20 cellular contexts compared by ENCODE assay signal in genomic region chr14:69720912-69721311, GRCh38. TPM values are rescaled to one million over a fixed set of nuclear protein-coding genes. Genes with fewer than 3 reads are reported as not detected.
DNase-seq lines count a peak whose midpoint lies in the region; ATAC-seq, FAIRE-seq and TF ChIP-seq lines count a peak whose summit lies in the region.
"Had no signal": no experiment of that assay in that cellular context is flagged by ENCODE, and none has a peak within 500 bp of the region (broad histone marks: within the 10 kb centered on the region; RNA-seq: fewer than 3 reads in every experiment).

No MANE protein-coding gene starts in this region.

- H2AFZ ChIP-seq in HepG2 (ENCODE audit: low read length), result no peak overlapping the region
- H2AFZ ChIP-seq in K562 (ENCODE audit: low read depth, low read length), result 0 out of 2 replicates have a peak overlapping the region, but pooled peaks have one; percentile 50

- ATAC-seq in HepG2 (peak; percentile 43; the same call in 2 of the 3 replicates), right lobe of liver (no peak), K562 (peak; percentile 56; the same call in 2 of the 3 replicates), lower lobe of right lung (no peak)
- ATAC-seq: A549, HCT116, Right ventricle myocardium inferior had no signal

- H3K4me2 ChIP-seq in HepG2 (ENCODE audit: low read depth, low read length), result no peak overlapping the region
- no peak overlapping the region for H3K4me2 ChIP-seq in K562 (ENCODE audit: insufficient read depth, low read length)
- H3K4me2 ChIP-seq: A549 had no signal

- intact Hi-C loops in HepG2 (cut with micrococcal nuclease; ENCODE audit: unreplicated experiment), result loop anchor here (5.0 kb wide), 1 partner anchor 74 kb away; no protein-coding TSS in a partner anchor
- intact Hi-C loops in right lobe of liver (cut with DNase I), result loop anchor here in 1 of 2 donors (10.0 kb wide), 1 partner anchor 136 kb away; no protein-coding TSS in a partner anchor
- intact Hi-C loops in K562 (cut with micrococcal nuclease), result no loop called here
- intact Hi-C loops in lower lobe of right lung (cut with DNase I), result no loop called here

- FAIRE-seq in HepG2 (lab: Jason Lieb, UNC), result no peak
- no peak for FAIRE-seq in K562 (lab: Jason Lieb, UNC)
- no peak for FAIRE-seq in H54 (lab: Jason Lieb, UNC)
- FAIRE-seq: A549, GM19239 had no signal

- 9% methylated on average over 4 of the region's 4 CpGs for WGBS in HepG2 (ENCODE audit: low lambda C conversion rate)
- 66% methylated on average over 3 of the region's 4 CpGs for WGBS in right lobe of liver (ENCODE audit: insufficient coverage, low coverage, low lambda C conversion rate, missing lambda C conversion rate)
- WGBS in K562 (ENCODE audit: insufficient coverage, low coverage, missing lambda C conversion rate), result 32% methylated on average over 4 of the region's 4 CpGs

- DNase-seq in HepG2 (ENCODE audit: low spot score) (no peak), right lobe of liver (no peak), K562 (ENCODE audit: extremely low read depth in 1 of 4, low spot score in 3 of 4) (no peak), lower lobe of right lung (no peak), superior temporal gyrus (ENCODE audit: extremely low spot score) (no peak), H54 (ENCODE audit: insufficient read length, low spot score) (no peak)
- no peak for DNase-seq in activated CD4-positive, alpha-beta T cell treated with anti-CD3 and anti-CD28 coated beads, Interleukin-2, amount 50 U/mL, for 1 hour
- DNase-seq: EL, GOT3, MV-4-11, NCI-H1105 treated with DMSO at 0.1 percent for 48 hours, NCI-H2081, NCI-H2171, NCI-H345, NCI-H524 treated with DMSO at 0.1 percent for 48 hours had no signal

- H3K36me3 ChIP-seq in HepG2 (replicated peaks in 1 of 2; ENCODE audit: control insufficient read depth in 1 of 2, insufficient read depth in 2 of 2, low read length in 2 of 2) (no peaks in the 10 kb centered on the region), right lobe of liver (no peaks in the 10 kb centered on the region), K562 (ENCODE audit: control insufficient read depth, insufficient read depth, low read length) (no peaks in the 10 kb centered on the region), lower lobe of right lung (no peaks in the 10 kb centered on the region)

- no TSS peak for BruUV-seq in HepG2 (replicated peaks; lab: Mats Ljungman, UMichigan)
- no TSS peak for BruUV-seq in K562 (replicated peaks; lab: Mats Ljungman, UMichigan)

- H4K20me1 ChIP-seq in HepG2 (ENCODE audit: insufficient read depth, low read length) (no peaks in the 10 kb centered on the region), K562 (replicated peaks; ENCODE audit: control insufficient read depth, insufficient read depth, low read length) (no peaks in the 10 kb centered on the region)

- H3K9ac ChIP-seq in HepG2 (ENCODE audit: insufficient read depth, low read depth, low read length), result no peak overlapping the region
- H3K9ac ChIP-seq in K562 (ENCODE audit: insufficient read depth in 1 of 2, low read depth in 2 of 2, low read length in 2 of 2), result no peak overlapping the region

- H3K9me3 ChIP-seq in HepG2 (ENCODE audit: low read length) (no peaks in the 10 kb centered on the region), right lobe of liver (no peaks in the 10 kb centered on the region), K562 (replicated peaks; ENCODE audit: control insufficient read depth, insufficient read depth, low read depth, low read length) (no peaks in the 10 kb centered on the region), lower lobe of right lung (no peaks in the 10 kb centered on the region)
- H3K9me3 ChIP-seq: A549 had no signal

- no peaks in the 10 kb centered on the region for H3K9me1 ChIP-seq in K562 (ENCODE audit: control insufficient read depth, insufficient read depth, low read length)

- CTCF ChIA-PET in HepG2 (lab: Yijun Ruan, JAX; ENCODE audit: low intra/inter-chr PET ratio, low total read pairs), result no interaction called here
- CTCF ChIA-PET in K562 (lab: Yijun Ruan, JAX; ENCODE audit: low intra/inter-chr PET ratio), result no interaction called here

- peaks cover 31% of the 10 kb centered on the region for H3K4me1 ChIP-seq in HepG2 (ENCODE audit: insufficient read depth, low read length)
- peaks cover 0 to 4% (median 0%) of the 10 kb centered on the region in 4 donors for H3K4me1 ChIP-seq in right lobe of liver
- no peaks in the 10 kb centered on the region; a peak in 1 of 5 replicates for H3K4me1 ChIP-seq in K562 (replicated peaks in 1 of 2; ENCODE audit: control insufficient read depth in 2 of 2, insufficient read depth in 2 of 2, low read length in 2 of 2)
- H3K4me1 ChIP-seq in lower lobe of right lung, result peaks cover 46% of the 10 kb centered on the region
- H3K4me1 ChIP-seq: A549 had no signal

- H3K79me2 ChIP-seq in HepG2 (ENCODE audit: insufficient read depth, low read length) (no peaks in the 10 kb centered on the region), K562 (ENCODE audit: control insufficient read depth, insufficient read depth, low read length) (no peaks in the 10 kb centered on the region)

- H3K27me3 ChIP-seq in HepG2 (ENCODE audit: control insufficient read depth in 1 of 2, insufficient read depth in 2 of 2, low read length in 2 of 2) (peaks cover 0 to 2% of the 10 kb centered on the region in 2 experiments; a peak in 1 of 5 replicates), right lobe of liver (no peaks in the 10 kb centered on the region), K562 (ENCODE audit: control insufficient read depth in 2 of 2, insufficient read depth in 2 of 2, low read length in 2 of 2) (no peaks in the 10 kb centered on the region), lower lobe of right lung (ENCODE audit: low read depth) (no peaks in the 10 kb centered on the region)

- in situ Hi-C loops in HepG2 (cut with HindIII; ENCODE audit: extremely low pct_ligation_motif_present, low pct_unique_long_range_greater_than_20kb), result loop anchor here (10.0 kb wide), 1 partner anchor 136 kb away; no protein-coding TSS in a partner anchor
- in situ Hi-C loops in K562 (cut with MboI), result no loop called here

- TF ChIP-seq POLR2A in HepG2 (IDR thresholded peaks at IDR 0.05; ENCODE audit: insufficient read depth in 1 of 2, low read depth in 2 of 2, low read length in 2 of 2) (no peak), right lobe of liver (IDR thresholded peaks at IDR 0.05) (no peak), K562 (conservative IDR thresholded peaks at IDR 0.05) (no peak), H54 (IDR thresholded peaks at IDR 0.05; ENCODE audit: low read depth, low read length) (no peak)

- POLR2A ChIA-PET in HepG2 (lab: Yijun Ruan, JAX), result no interaction called here
- POLR2A ChIA-PET in K562 (lab: Yijun Ruan, JAX), result interaction anchor here (0.6 to 1.3 kb wide), 4 partner anchors 22 to 182 kb away, joined by 3 read pairs; partner anchors contain the start of gene SRSF5

- H3K4me3 ChIP-seq in HepG2 (replicated peaks in 1 of 3; ENCODE audit: insufficient read depth in 1 of 3, low read depth in 2 of 3, low read length in 3 of 3) (no peak overlapping the region), right lobe of liver (no peak overlapping the region), K562 (no peak overlapping the region), lower lobe of right lung (no peak overlapping the region)
- H3K4me3 ChIP-seq: A549 had no signal

- TF ChIP-seq EP300 in HepG2 (IDR thresholded peaks at IDR 0.05; ENCODE audit: low read depth in 2 of 2, low read length in 2 of 2) (no peak), HepG2 (CRISPR knock-in tag; IDR thresholded peaks at IDR 0.05; ENCODE audit: borderline replicate concordance) (no peak), K562 (IDR thresholded peaks at IDR 0.05; ENCODE audit: low read length) (no peak)

- TF ChIP-seq RAD21 in HepG2 (CRISPR knock-in tag; IDR thresholded peaks at IDR 0.05) (no peak), K562 (CRISPR knock-in tag; conservative IDR thresholded peaks at IDR 0.05 in 1 of 2, IDR thresholded peaks at IDR 0.05 in 1 of 2) (no peak)

- TF ChIP-seq CTCF in HepG2 (CRISPR knock-in tag; IDR thresholded peaks at IDR 0.05) (no peak), right lobe of liver (IDR thresholded peaks at IDR 0.05) (no peak), K562 (IDR thresholded peaks at IDR 0.05 in 2 of 3, conservative IDR thresholded peaks at IDR 0.05 in 1 of 3; ENCODE audit: insufficient read depth in 2 of 3, low read depth in 1 of 3, low read length in 3 of 3) (no peak), lower lobe of right lung (IDR thresholded peaks at IDR 0.05) (no peak)

- H3K27ac ChIP-seq in HepG2 (ENCODE audit: extremely low read length, insufficient read depth, low read length) (no peak overlapping the region), right lobe of liver (no peak overlapping the region), K562 (ENCODE audit: extremely low read depth, low read depth, low read length) (no peak overlapping the region), lower lobe of right lung (peak overlapping the region; percentile 28)
- H3K27ac ChIP-seq: A549, HL-60 had no signal

RNA-seq across cellular contexts. Expression of gene SRSF5, which starts 46.0 kb away (rescaled TPM):
- total RNA-seq in HepG2 (2016; rRNA removed; fragmentation: Illumina TruSeq; extraction: Trizol), result 277 and 333 TPM in 2 replicates
- total RNA-seq in HepG2 (2016; cell fraction: cytosol; rRNA removed; fragmentation: Illumina TruSeq; extraction: Trizol; ENCODE audit: low read depth), result 66.7 and 68.4 TPM in 2 replicates
- total RNA-seq in HepG2 (2016; cell fraction: insoluble cytoplasmic fraction; rRNA removed; fragmentation: Illumina TruSeq; extraction: Trizol), result 277 and 309 TPM in 2 replicates
- 68.2 and 70.5 TPM in 2 replicates for total RNA-seq in HepG2 (2016; cell fraction: membrane; rRNA removed; fragmentation: Illumina TruSeq; extraction: Trizol)
- total RNA-seq in HepG2 (2016; cell fraction: nucleus; rRNA removed; fragmentation: Illumina TruSeq; extraction: Trizol), result 278 and 311 TPM in 2 replicates
- 189 and 218 TPM in 2 replicates for polyA plus RNA-seq in HepG2 (2011; rRNA removed)
- 169 and 242 TPM in 2 replicates for polyA plus RNA-seq in HepG2 (2011; cell fraction: cytosol; rRNA removed)
- 586 and 686 TPM in 2 replicates for polyA plus RNA-seq in HepG2 (2011; cell fraction: nucleus; rRNA removed)
- polyA plus RNA-seq in HepG2 (2012), result 376 and 529 TPM in 2 replicates
- polyA plus RNA-seq in HepG2 (2016; cell fraction: cytosol; fragmentation: Illumina TruSeq; extraction: Trizol; ENCODE audit: low read depth), result 22.7 and 25.6 TPM in 2 replicates
- 415 and 444 TPM in 2 replicates for polyA plus RNA-seq in HepG2 (2016; cell fraction: insoluble cytoplasmic fraction; fragmentation: Illumina TruSeq; extraction: Trizol; ENCODE audit: low read depth)
- 45.5 and 47.3 TPM in 2 replicates for polyA plus RNA-seq in HepG2 (2016; cell fraction: membrane; fragmentation: Illumina TruSeq; extraction: Trizol; ENCODE audit: low read depth)
- polyA plus RNA-seq in HepG2 (2016; cell fraction: nucleus; fragmentation: Illumina TruSeq; extraction: Trizol; ENCODE audit: insufficient read depth, low read depth), result 410 and 415 TPM in 2 replicates
- 99.8 and 128 TPM in 2 replicates for polyA minus RNA-seq in HepG2 (2011; rRNA and poly(A)+ RNA removed; ENCODE audit: low replicate concordance)
- polyA minus RNA-seq in HepG2 (2011; cell fraction: cytosol; rRNA and poly(A)+ RNA removed), result 61.5 and 65.7 TPM in 2 replicates
- polyA minus RNA-seq in HepG2 (2011; cell fraction: nucleus; rRNA and poly(A)+ RNA removed), result 704 and 755 TPM in 2 replicates
- total RNA-seq in right lobe of liver, result 100 to 1,000 TPM in 4 of 6 experiments, 10 to 100 TPM in 2; 82.3 to 204 (median 126) TPM
- total RNA-seq in K562 (2011; cell fraction: chromatin; rRNA removed; ENCODE audit: low replicate concordance), result 534 and 1,085 TPM in 2 replicates
- total RNA-seq in K562 (2011; cell fraction: nucleolus; rRNA removed), result 300 and 319 TPM in 2 replicates
- 439 and 450 TPM in 2 replicates for total RNA-seq in K562 (2011; cell fraction: nucleoplasm; rRNA removed)
- 163 and 213 TPM in 2 replicates for total RNA-seq in K562 (2014; rRNA removed)
- 167 and 172 TPM in 2 replicates for total RNA-seq in K562 (2014; rRNA removed; fragmentation: Illumina TruSeq; extraction: Trizol)
- 185 and 196 TPM in 2 replicates for total RNA-seq in K562 (2015; rRNA removed; fragmentation: Illumina TruSeq; extraction: Trizol)
- 174 and 212 TPM in 2 replicates for total RNA-seq in K562 (2021)
- 203 and 226 TPM in 2 replicates for polyA plus RNA-seq in K562 (2011; rRNA removed)
- 64.7 and 120 TPM in 2 replicates for polyA plus RNA-seq in K562 (2011; cell fraction: cytosol; rRNA removed)
- polyA plus RNA-seq in K562 (2011; cell fraction: nucleus; rRNA removed), result 1,168 and 1,542 TPM in 2 replicates
- polyA plus RNA-seq in K562 (2012), result 165 and 333 TPM in 2 replicates
- polyA plus RNA-seq in K562 (2014; fragmentation: Illumina TruSeq; extraction: Trizol), result 249 and 254 TPM in 2 replicates
- 100 to 1,000 TPM; 108 to 206 TPM for polyA plus RNA-seq in K562 (2014; fragmentation: Nextera tagmentation; extraction: Ambion mirVana)
- polyA plus RNA-seq in K562 (2014; rRNA removed), result 422 and 460 TPM in 2 replicates
- 250 and 276 TPM in 2 replicates for polyA minus RNA-seq in K562 (2011; rRNA and poly(A)+ RNA removed)
- polyA minus RNA-seq in K562 (2011; cell fraction: cytosol; rRNA and poly(A)+ RNA removed), result 85.8 and 96.5 TPM in 2 replicates
- 287 and 539 TPM in 2 replicates for polyA minus RNA-seq in K562 (2011; cell fraction: nucleus; rRNA and poly(A)+ RNA removed)
- total RNA-seq in lower lobe of right lung, result 298 TPM

Comparison
In these comparisons a context has a peak if more than half of its experiments do, and no peak if none do; other contexts are left out.
1. ATAC-seq: peak in HepG2 (single experiment) and K562 (single experiment); none in right lobe of liver (0 of 4) and lower lobe of right lung (0 of 2).